ENCODE assay signal across 8 cellular contexts in the genomic region with DNA sequence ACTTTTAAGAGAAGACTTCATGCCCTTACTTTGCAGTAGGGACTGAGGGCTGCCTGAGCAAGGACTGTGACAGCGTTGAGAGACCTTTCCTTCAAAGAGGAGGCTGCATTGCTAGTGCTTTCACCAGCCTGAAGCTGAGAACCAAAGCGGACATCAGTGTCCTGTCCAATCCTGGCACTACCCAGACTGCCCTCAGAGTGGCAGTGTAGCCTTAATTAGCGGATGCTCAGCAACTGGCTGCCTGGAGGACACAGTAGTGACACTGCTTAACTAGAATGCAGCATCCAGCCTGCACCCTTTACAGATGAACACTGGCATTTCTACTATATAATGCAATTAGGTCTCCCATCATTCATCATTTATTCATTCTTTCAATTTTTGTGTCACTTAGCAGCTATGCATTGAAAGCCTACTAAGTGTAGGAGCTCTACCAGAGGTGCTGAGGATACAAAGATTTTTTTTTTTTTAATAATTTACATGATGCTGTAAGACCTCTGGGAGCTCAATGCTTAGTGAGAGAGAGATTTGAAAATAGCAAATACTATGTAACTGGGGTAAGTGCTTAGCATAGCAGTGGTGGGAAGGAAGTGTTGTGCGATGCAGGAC. TPM values are rescaled to one million over a fixed set of nuclear protein-coding genes. Genes with fewer than 3 reads are reported as not detected.
DNase-seq lines count a peak whose midpoint lies in the region; ATAC-seq and TF ChIP-seq lines count a peak whose summit lies in the region.

No MANE protein-coding gene starts in this region.

- POLR2A ChIA-PET in MCF 10A (lab: Yijun Ruan, JAX), result interaction anchor here (0.6 to 1.6 kb wide), 4 partner anchors 303 to 483 kb away, joined by 3 to 5 read pairs (median 4); no protein-coding TSS in a partner anchor

- H3K4me3 Mint-ChIP-seq in MCF 10A (ENCODE audit: unreplicated experiment) (no peak overlapping the region), immature natural killer cell (no peak overlapping the region)

- TF ChIP-seq CTCF in AG09309 (IDR thresholded peaks at IDR 0.05; ENCODE audit: control insufficient read depth, insufficient read depth, low read depth, low read length, missing control alignments) (peak; percentile 98), MCF 10A (IDR thresholded peaks at IDR 0.05; ENCODE audit: unreplicated experiment) (peak; percentile 91)

- ATAC-seq in GM18868 (IDR thresholded peaks at IDR 0.05; ENCODE audit: unreplicated experiment) (peak; percentile 99), HG03066 (IDR thresholded peaks at IDR 0.05; ENCODE audit: low read depth, unreplicated experiment) (peak; percentile 97)

- H3K36me3 Mint-ChIP-seq in MCF 10A (ENCODE audit: insufficient read depth, unreplicated experiment) (no peaks in the 10 kb centered on the region), immature natural killer cell (no peaks in the 10 kb centered on the region)

- H3K4me1 Mint-ChIP-seq in MCF 10A (ENCODE audit: insufficient read depth, unreplicated experiment) (no peaks in the 10 kb centered on the region), immature natural killer cell (no peaks in the 10 kb centered on the region)

- H3K4me3 ChIP-seq in AG09309 (ENCODE audit: control insufficient read depth, low read depth, low read length), result no peak overlapping the region

- no TSS peak for BruUV-seq in MCF 10A (replicated peaks; lab: Mats Ljungman, UMichigan)

- H3K27me3 Mint-ChIP-seq in MCF 10A (ENCODE audit: insufficient read depth, unreplicated experiment) (peaks cover 22% of the 10 kb centered on the region), immature natural killer cell (ENCODE audit: low read depth in 3 of 3) (peaks cover 0 to 8% (median 2%) of the 10 kb centered on the region in 3 donors)

- H3K9me3 Mint-ChIP-seq in MCF 10A (ENCODE audit: unreplicated experiment), result no peaks in the 10 kb centered on the region
- H3K9me3 Mint-ChIP-seq in immature natural killer cell, result no peaks in the 10 kb centered on the region

- intact Hi-C loops in MCF 10A (cut with micrococcal nuclease), result loop anchor here (1.0 to 5.0 kb wide), 7 partner anchors 309 to 1268 kb away; a partner anchor contains a TSS

- H3K27ac Mint-ChIP-seq in MCF 10A (ENCODE audit: low read depth, unreplicated experiment) (no peak overlapping the region), immature natural killer cell (no peak overlapping the region)

- CTCF ChIA-PET in MCF 10A (lab: Yijun Ruan, JAX), result interaction anchor here (0.6 to 6.3 kb wide), 68 partner anchors 10 to 1106 kb away, joined by 3 to 226 read pairs (median 4); a partner anchor contains a TSS

- DNase-seq in AG09309 (ENCODE audit: low read depth) (peak; percentile 52), NCI-H2081 treated with DMSO at 0.1 percent for 48 hours (lab: John Stamatoyannopoulos, UW) (peak; percentile 35), UCSD-AML1 (lab: John Stamatoyannopoulos, UW; ENCODE audit: unreplicated experiment) (peak; percentile 67), MCF 10A (ENCODE audit: unreplicated experiment) (peak; percentile 80), immature natural killer cell (peak; percentile 47 to 53 (median 50))
- DNase-seq in stimulated activated CD4-positive, alpha-beta T cell treated with anti-CD3 and anti-CD28 coated beads, Interleukin-15, amount 100 ng/mL, for 1 hour (ENCODE audit: low read depth in 1 of 2, low spot score in 1 of 2), result peak; percentile 33 to 50

RNA-seq across cellular contexts. Expression of a gene that starts 36.9 kb away (rescaled TPM):
- 23.4 and 30.1 TPM in 2 replicates for total RNA-seq in MCF 10A (2022)
- 10 to 100 TPM; 10.3 to 29.6 (median 15.6) TPM for polyA plus RNA-seq in immature natural killer cell
